ENCODE assay signal across 35 cellular contexts in genomic region chr6:151620179-151620578, GRCh38.
"Had no signal": no experiment of that assay in that cellular context is flagged by ENCODE, and none has a peak within 500 bp of the region (broad histone marks: within the 10 kb centered on the region; RNA-seq: fewer than 3 reads in every experiment).

No MANE protein-coding gene starts in this region.

- H3K36me3 Mint-ChIP-seq: activated CD4-positive, alpha-beta memory T cell treated with anti-CD3 and anti-CD28 coated beads for 36 hours; activated naive CD4-positive, alpha-beta T cell treated with anti-CD3 and anti-CD28 coated beads, Interleukin-2, amount 10 ng/mL, durations not matched to agents 7 days and 5 days; activated naive CD8-positive, alpha-beta T cell treated with anti-CD3 and anti-CD28 coated beads, Interleukin-2, amount 10 ng/mL, durations not matched to agents 7 days and 5 days; brain; immature natural killer cell; stimulated activated effector memory CD8-positive, alpha-beta T cell treated with anti-CD3 and anti-CD28 coated beads, Interleukin-12 subunit alpha, Interleukin-12 subunit beta, amount 100 ng/mL, for 72 hours; type B pancreatic cell had no signal

- H3K4me3 Mint-ChIP-seq: activated CD4-positive, alpha-beta memory T cell treated with anti-CD3 and anti-CD28 coated beads for 36 hours; activated CD4-positive, alpha-beta T cell treated with anti-CD3 and anti-CD28 coated beads, Interleukin-2, amount 10 ng/mL, durations not matched to agents 24 days and 14 days; activated naive CD4-positive, alpha-beta T cell treated with anti-CD3 and anti-CD28 coated beads, Interleukin-2, amount 10 ng/mL, durations not matched to agents 7 days and 5 days; activated naive CD8-positive, alpha-beta T cell treated with anti-CD3 and anti-CD28 coated beads, Interleukin-2, amount 10 ng/mL, durations not matched to agents 7 days and 5 days; activated T-cell treated with anti-CD3 and anti-CD28 coated beads, Interleukin-2, amount 50 U/mL, for 24 hours; brain; immature natural killer cell; nephron; stimulated activated effector memory CD8-positive, alpha-beta T cell treated with anti-CD3 and anti-CD28 coated beads, Interleukin-12 subunit alpha, Interleukin-12 subunit beta, amount 100 ng/mL, for 72 hours; stimulated activated naive CD8-positive, alpha-beta T cell treated with anti-CD3 and anti-CD28 coated beads, Interleukin-15, amount 100 ng/mL, for 72 hours; type B pancreatic cell had no signal

- DNase-seq: activated CD4-positive, alpha-beta memory T cell treated with anti-CD3 and anti-CD28 coated beads for 36 hours; activated CD4-positive, alpha-beta T cell treated with anti-CD3 and anti-CD28 coated beads, Interleukin-2, amount 10 ng/mL, durations not matched to agents 24 days and 14 days; activated CD4-positive, CD25-positive, alpha-beta regulatory T cell treated with anti-CD3 and anti-CD28 coated beads, Interleukin-2, amount 50 U/mL, for 72 hours; activated CD8-positive, alpha-beta memory T cell treated with anti-CD3 and anti-CD28 coated beads, Interleukin-2, amount 50 U/mL, for 4 hours; activated gamma-delta T cell; activated naive CD4-positive, alpha-beta T cell treated with anti-CD3 and anti-CD28 coated beads, Interleukin-2, amount 10 ng/mL, durations not matched to agents 7 days and 5 days; activated naive CD8-positive, alpha-beta T cell treated with anti-CD3 and anti-CD28 coated beads, Interleukin-2, amount 10 ng/mL, durations not matched to agents 7 days and 5 days; activated T-cell treated with anti-CD3 and anti-CD28 coated beads, Interleukin-2, amount 50 U/mL, for 24 hours; cerebellar nuclear complex; colonic mucosa; effector CD8-positive, alpha-beta T cell; esophagus squamous epithelium; foreskin melanocyte; immature natural killer cell; kidney; left colon; mammary epithelial cell; pancreas; psoas muscle; sigmoid colon; small intestine; stimulated activated CD4-positive, alpha-beta T cell treated with anti-CD3 and anti-CD28 coated beads, Interleukin-4, amount 100 ng/mL, for 24 hours; stimulated activated naive CD8-positive, alpha-beta T cell treated with anti-CD3 and anti-CD28 coated beads, Interleukin-15, amount 100 ng/mL, for 72 hours; substantia nigra; T-helper 9 cell; uterus; WERI-Rb-1 had no signal

- H3K36me3 ChIP-seq: ascending aorta, cardiac muscle cell, colonic mucosa, esophagus squamous epithelium, neutrophil, pancreas, sigmoid colon, uterus, WERI-Rb-1 had no signal

- H3K27ac ChIP-seq: ascending aorta, cardiac muscle cell, colonic mucosa, epithelial cell of prostate, esophagus squamous epithelium, neutrophil, pancreas, psoas muscle, sigmoid colon, uterus, WERI-Rb-1 had no signal

- H3K27me3 ChIP-seq: ascending aorta, cardiac muscle cell, colonic mucosa, esophagus squamous epithelium, neutrophil, pancreas, sigmoid colon, uterus had no signal

- H3K9me3 Mint-ChIP-seq: activated CD4-positive, alpha-beta memory T cell treated with anti-CD3 and anti-CD28 coated beads for 36 hours; activated CD4-positive, alpha-beta T cell treated with anti-CD3 and anti-CD28 coated beads, Interleukin-2, amount 10 ng/mL, durations not matched to agents 24 days and 14 days; activated naive CD4-positive, alpha-beta T cell treated with anti-CD3 and anti-CD28 coated beads, Interleukin-2, amount 10 ng/mL, durations not matched to agents 7 days and 5 days; activated naive CD8-positive, alpha-beta T cell treated with anti-CD3 and anti-CD28 coated beads, Interleukin-2, amount 10 ng/mL, durations not matched to agents 7 days and 5 days; activated T-cell treated with anti-CD3 and anti-CD28 coated beads, Interleukin-2, amount 50 U/mL, for 24 hours; brain; immature natural killer cell; stimulated activated effector memory CD8-positive, alpha-beta T cell treated with anti-CD3 and anti-CD28 coated beads, Interleukin-12 subunit alpha, Interleukin-12 subunit beta, amount 100 ng/mL, for 72 hours; stimulated activated naive CD8-positive, alpha-beta T cell treated with anti-CD3 and anti-CD28 coated beads, Interleukin-15, amount 100 ng/mL, for 72 hours; type B pancreatic cell had no signal

- H3K27ac Mint-ChIP-seq: activated CD4-positive, alpha-beta memory T cell treated with anti-CD3 and anti-CD28 coated beads for 36 hours; activated CD4-positive, alpha-beta T cell treated with anti-CD3 and anti-CD28 coated beads, Interleukin-2, amount 10 ng/mL, durations not matched to agents 24 days and 14 days; activated naive CD4-positive, alpha-beta T cell treated with anti-CD3 and anti-CD28 coated beads, Interleukin-2, amount 10 ng/mL, durations not matched to agents 7 days and 5 days; activated naive CD8-positive, alpha-beta T cell treated with anti-CD3 and anti-CD28 coated beads, Interleukin-2, amount 10 ng/mL, durations not matched to agents 7 days and 5 days; activated T-cell treated with anti-CD3 and anti-CD28 coated beads, Interleukin-2, amount 50 U/mL, for 24 hours; brain; immature natural killer cell; nephron; stimulated activated effector memory CD8-positive, alpha-beta T cell treated with anti-CD3 and anti-CD28 coated beads, Interleukin-12 subunit alpha, Interleukin-12 subunit beta, amount 100 ng/mL, for 72 hours; stimulated activated naive CD8-positive, alpha-beta T cell treated with anti-CD3 and anti-CD28 coated beads, Interleukin-15, amount 100 ng/mL, for 72 hours; type B pancreatic cell had no signal

- H3K4me1 ChIP-seq: ascending aorta, colonic mucosa, esophagus squamous epithelium, pancreas, psoas muscle, sigmoid colon had no signal

- H3K4me1 Mint-ChIP-seq: activated CD4-positive, alpha-beta T cell treated with anti-CD3 and anti-CD28 coated beads, Interleukin-2, amount 10 ng/mL, durations not matched to agents 24 days and 14 days; activated naive CD4-positive, alpha-beta T cell treated with anti-CD3 and anti-CD28 coated beads, Interleukin-2, amount 10 ng/mL, durations not matched to agents 7 days and 5 days; activated naive CD8-positive, alpha-beta T cell treated with anti-CD3 and anti-CD28 coated beads, Interleukin-2, amount 10 ng/mL, durations not matched to agents 7 days and 5 days; brain; immature natural killer cell; stimulated activated effector memory CD8-positive, alpha-beta T cell treated with anti-CD3 and anti-CD28 coated beads, Interleukin-12 subunit alpha, Interleukin-12 subunit beta, amount 100 ng/mL, for 72 hours; stimulated activated naive CD8-positive, alpha-beta T cell treated with anti-CD3 and anti-CD28 coated beads, Interleukin-15, amount 100 ng/mL, for 72 hours had no signal

- H3K27me3 Mint-ChIP-seq: brain had no signal

- H3K9me3 ChIP-seq: ascending aorta, colonic mucosa, esophagus squamous epithelium, neutrophil, pancreas, psoas muscle, sigmoid colon, uterus had no signal

- ATAC-seq: left colon; pancreas; psoas muscle; stimulated activated effector memory CD8-positive, alpha-beta T cell treated with anti-CD3 and anti-CD28 coated beads, Interleukin-12 subunit alpha, Interleukin-12 subunit beta, amount 100 ng/mL, for 72 hours; stimulated activated naive CD8-positive, alpha-beta T cell treated with anti-CD3 and anti-CD28 coated beads, Interleukin-15, amount 100 ng/mL, for 72 hours had no signal

- H3K4me3 ChIP-seq: ascending aorta, cardiac muscle cell, colonic mucosa, esophagus squamous epithelium, pancreas, psoas muscle, sigmoid colon, uterus had no signal
